Comparison of ENCODE assay signal across 20 cellular contexts in genomic region chr13:98295371-98295770, GRCh38.
"Had no signal": no experiment of that assay in that cellular context is flagged by ENCODE, and none has a peak within 500 bp of the region (broad histone marks: within the 10 kb centered on the region; RNA-seq: fewer than 3 reads in every experiment).

No MANE protein-coding gene starts in this region.

- H3K4me2 ChIP-seq: neural progenitor cell had no signal

- H3K36me3 ChIP-seq: lower lobe of right lung, neural progenitor cell, ovary, right atrium auricular region, thyroid gland had no signal

- H3K9ac ChIP-seq: neural progenitor cell had no signal

- DNase-seq: activated CD4-positive, alpha-beta memory T cell treated with anti-CD3 and anti-CD28 coated beads for 36 hours; activated CD4-positive, alpha-beta T cell treated with anti-CD3 and anti-CD28 coated beads for 48 hours; activated CD4-positive, CD25-positive, alpha-beta regulatory T cell; activated naive CD4-positive, alpha-beta T cell treated with Interleukin-2 at 50 U/mL for 16 hours; activated naive CD8-positive, alpha-beta T cell treated with anti-CD3 and anti-CD28 coated beads for 36 hours; activated T-cell treated with anti-CD3 and anti-CD28 coated beads, Interleukin-2, amount 50 U/mL, for 48 hours; amniotic stem cell; cerebellar nuclear complex; effector CD8-positive, alpha-beta T cell; lower lobe of right lung; naive B cell; ovary; psoas muscle; stimulated activated CD4-positive, alpha-beta T cell treated with anti-CD3 and anti-CD28 coated beads, Interleukin-1b, Interleukin-23, amount 100 ng/mL, for 48 hours; substantia nigra; T1000; thyroid gland had no signal

- H3K27me3 ChIP-seq: neural progenitor cell, ovary, right atrium auricular region, thyroid gland had no signal

- H3K9me3 ChIP-seq: lower lobe of right lung, ovary, psoas muscle, right atrium auricular region, thyroid gland had no signal

- ATAC-seq: left lobe of liver, lower lobe of right lung, psoas muscle had no signal

- H3K4me1 ChIP-seq: psoas muscle had no signal

- H3K4me3 ChIP-seq: lower lobe of right lung, neural progenitor cell, ovary, psoas muscle, right atrium auricular region, thyroid gland had no signal

- H2AFZ ChIP-seq: neural progenitor cell had no signal

- H3K27ac ChIP-seq: lower lobe of right lung, neural progenitor cell, ovary, psoas muscle, right atrium auricular region, thyroid gland had no signal
